ENCODE assay signal across 1 cellular context in genomic region chr14:24093901-24094838, GRCh38.
TF ChIP-seq lines count a peak whose summit lies in the region.

TSS of gene PCK2 (plus strand) at chr14:24094311. CDS start at chr14:24094406, 95 bp downstream.

TF ChIP-seq in HepG2, 621 proteins besides CTCF, POLR2A, EP300 and RAD21 (continued from another document and continues in another):
- TF ChIP-seq HINFP (CRISPR knock-in tag; IDR thresholded peaks at IDR 0.05; ENCODE audit: low read depth) = peak; percentile 90; the same call in 1 of the 2 replicates
- TF ChIP-seq ZNF20 (CRISPR knock-in tag; IDR thresholded peaks at IDR 0.05) = peak; percentile 96
- peak; percentile 87 for TF ChIP-seq MIER2 (CRISPR knock-in tag; IDR thresholded peaks at IDR 0.05)
- TF ChIP-seq RBFOX2 (IDR thresholded peaks at IDR 0.05; ENCODE audit: low read depth, low read length) = peak; percentile 100
- TF ChIP-seq LBX2 (CRISPR knock-in tag; IDR thresholded peaks at IDR 0.05; ENCODE audit: borderline replicate concordance) = peak; percentile 81
- TF ChIP-seq KMT2A (CRISPR knock-in tag; IDR thresholded peaks at IDR 0.05) = peak; percentile 93
- TF ChIP-seq SAFB2 (CRISPR knock-in tag; IDR thresholded peaks at IDR 0.05; ENCODE audit: borderline replicate concordance, low read depth) = peak; percentile 99
- no peak; the same call in none of the 2 replicates for TF ChIP-seq FOXO1 (CRISPR knock-in tag; IDR thresholded peaks at IDR 0.05)
- TF ChIP-seq PHF8 (CRISPR knock-in tag; IDR thresholded peaks at IDR 0.05) = peak; percentile 96
- peak; percentile 79 for TF ChIP-seq ZNF292 (CRISPR knock-in tag; IDR thresholded peaks at IDR 0.05; ENCODE audit: borderline replicate concordance, low read depth)
- TF ChIP-seq ZNF7 (CRISPR knock-in tag; IDR thresholded peaks at IDR 0.05) = 0 out of 2 replicates have a peak, but pooled peaks have one; percentile 54
- no peak for TF ChIP-seq SMC3 (IDR thresholded peaks at IDR 0.05; ENCODE audit: low read length)
- peak; percentile 73; the same call in 1 of the 2 replicates for TF ChIP-seq ZNF142 (CRISPR knock-in tag; IDR thresholded peaks at IDR 0.05)
- no peak for TF ChIP-seq HDAC1 (CRISPR knock-in tag; IDR thresholded peaks at IDR 0.05)
- peak; percentile 87; the same call in 1 of the 2 replicates for TF ChIP-seq ZNF784 (CRISPR knock-in tag; IDR thresholded peaks at IDR 0.05; ENCODE audit: borderline replicate concordance)
- peak; percentile 96 for TF ChIP-seq ZFYVE20 (CRISPR knock-in tag; IDR thresholded peaks at IDR 0.05; ENCODE audit: borderline replicate concordance, low read depth)
- peak; percentile 97 for TF ChIP-seq IKZF5 (CRISPR knock-in tag; IDR thresholded peaks at IDR 0.05)
- peak; percentile 88 for TF ChIP-seq THAP7 (CRISPR knock-in tag; IDR thresholded peaks at IDR 0.05)
- peak; percentile 91 for TF ChIP-seq E2F1 (CRISPR knock-in tag; IDR thresholded peaks at IDR 0.05)
- TF ChIP-seq HOXA9 (CRISPR knock-in tag; IDR thresholded peaks at IDR 0.05; ENCODE audit: borderline replicate concordance) = no peak
- TF ChIP-seq THYN1 (CRISPR knock-in tag; IDR thresholded peaks at IDR 0.05; ENCODE audit: borderline replicate concordance, low read depth) = peak; percentile 99
- TF ChIP-seq STAT6 (CRISPR knock-in tag; IDR thresholded peaks at IDR 0.05; ENCODE audit: borderline replicate concordance) = peak; percentile 73; the same call in 1 of the 2 replicates
- peak; percentile 80; the same call in 1 of the 2 replicates for TF ChIP-seq SOX5 (CRISPR knock-in tag; IDR thresholded peaks at IDR 0.05; ENCODE audit: borderline replicate concordance)
- peak; percentile 98 for TF ChIP-seq HOXD1 (CRISPR knock-in tag; IDR thresholded peaks at IDR 0.05)
- peak; percentile 68 for TF ChIP-seq ZBTB14 (CRISPR knock-in tag; IDR thresholded peaks at IDR 0.05)
- TF ChIP-seq SOX6 (IDR thresholded peaks at IDR 0.05) = no peak
- peak; percentile 76; the same call in 1 of the 2 replicates for TF ChIP-seq SOX6 (CRISPR knock-in tag; IDR thresholded peaks at IDR 0.05)
- TF ChIP-seq UBTF (CRISPR knock-in tag; IDR thresholded peaks at IDR 0.05) = peak; percentile 97
- peak; percentile 95 for TF ChIP-seq KLF15 (CRISPR knock-in tag; IDR thresholded peaks at IDR 0.05; ENCODE audit: borderline replicate concordance)
- TF ChIP-seq KDM5A (IDR thresholded peaks at IDR 0.05; ENCODE audit: borderline replicate concordance, low read length) = peak; percentile 42; the same call in 1 of the 2 replicates
- peak; percentile 69 for TF ChIP-seq ETV5 (CRISPR knock-in tag; IDR thresholded peaks at IDR 0.05; ENCODE audit: borderline replicate concordance)
- TF ChIP-seq CHD4 (IDR thresholded peaks at IDR 0.05; ENCODE audit: borderline replicate concordance, low read length) = no peak
- peak; percentile 38 for TF ChIP-seq ZNF652 (CRISPR knock-in tag; IDR thresholded peaks at IDR 0.05; ENCODE audit: borderline replicate concordance, low read depth)
- peak; percentile 86; the same call in 1 of the 2 replicates for TF ChIP-seq TFAP4 (IDR thresholded peaks at IDR 0.05; ENCODE audit: borderline replicate concordance, low read depth)
- TF ChIP-seq CSRNP1 (CRISPR knock-in tag; IDR thresholded peaks at IDR 0.05) = peak; percentile 99
- TF ChIP-seq ATRX (CRISPR knock-in tag; IDR thresholded peaks at IDR 0.05; ENCODE audit: borderline replicate concordance) = peak; percentile 19
- peak; percentile 95 for TF ChIP-seq MYNN (CRISPR knock-in tag; IDR thresholded peaks at IDR 0.05; ENCODE audit: low read depth)
